24 cellular contexts compared by ENCODE assay signal in genomic region chr7:48822138-48822537, GRCh38.
"Had no signal": no experiment of that assay in that cellular context is flagged by ENCODE, and none has a peak within 500 bp of the region (broad histone marks: within the 10 kb centered on the region; RNA-seq: fewer than 3 reads in every experiment).

No MANE protein-coding gene starts in this region.

- H3K4me3 ChIP-seq: MG63, SJCRH30 had no signal

- ATAC-seq: HepG2, Panc1, Right ventricle myocardium inferior, SK-N-SH treated with all-trans-retinoic acid at 6 μM for 48 hours had no signal

- FAIRE-seq: HepG2 had no signal

- H3K27me3 ChIP-seq: MG63, SJCRH30 had no signal

- H3K36me3 ChIP-seq: MG63, SJCRH30 had no signal

- H3K27ac ChIP-seq: SJCRH30 had no signal

- H3K9me3 ChIP-seq: MG63, SJCRH30 had no signal

- DNase-seq: IMR-90, Karpas-422, KG1, MG63, NCI-H1092, NCI-H1105 treated with DMSO at 0.1 percent for 48 hours, NCI-H1417 treated with DMSO at 0.1 percent for 48 hours, NCI-H146, NCI-H187, NCI-H2029, NCI-H2081 treated with DMSO at 0.1 percent for 48 hours, NCI-H2171, NCI-H226, NCI-H446, NCI-H510A, NCI-H524 treated with DMSO at 0.1 percent for 48 hours, NCI-H69, NCI-H774, SHP77 treated with DMSO at 0.1 percent for 48 hours, SJCRH30 had no signal

- H3K4me1 ChIP-seq: SJCRH30 had no signal
